8 cellular contexts compared by ENCODE assay signal in genomic region chr13:45280751-45281634, GRCh38. TPM values are rescaled to one million over a fixed set of nuclear protein-coding genes. Genes with fewer than 3 reads are reported as not detected.
DNase-seq lines count a peak whose midpoint lies in the region; ATAC-seq, FAIRE-seq and TF ChIP-seq lines count a peak whose summit lies in the region.

No MANE protein-coding gene starts in this region.

- intact Hi-C loops in activated T-helper 1 cell treated with anti-CD3 and anti-CD28 coated beads, Interleukin-12 subunit alpha, Interleukin-12 subunit beta, Interleukin-2, Interleukin-4 antibody, amounts not matched to agents 30 ng/mL and 10 ng/mL and 1 ng/mL, durations not matched to agents 14 hours and 24 hours and 36 hours (cut with micrococcal nuclease), result loop anchor here (1.0 to 2.0 kb wide), 3 partner anchors 28 to 234 kb away; partner anchors contain the start of gene GTF2F2

- TF ChIP-seq CTCF in GM12875 (IDR thresholded peaks at IDR 0.05; ENCODE audit: borderline replicate concordance, insufficient read depth, low read depth, low read length), result peak; percentile 72
- peak; percentile 91 for TF ChIP-seq CTCF in OCI-LY3 (IDR thresholded peaks at IDR 0.05; ENCODE audit: low read depth, low read length)
- TF ChIP-seq CTCF in parathyroid adenoma (IDR thresholded peaks at IDR 0.05), result peak; percentile 54

- H3K4me1 ChIP-seq in OCI-LY3 (ENCODE audit: low read length) (peaks cover 18% of the 10 kb centered on the region), parathyroid adenoma (no peaks in the 10 kb centered on the region)

- no peaks in the 10 kb centered on the region for H3K27me3 Mint-ChIP-seq in activated T-helper 1 cell treated with anti-CD3 and anti-CD28 coated beads, Interleukin-12 subunit alpha, Interleukin-12 subunit beta, Interleukin-2, Interleukin-4 antibody, amounts not matched to agents 30 ng/mL and 10 ng/mL and 1 ng/mL, durations not matched to agents 14 hours and 24 hours and 36 hours (ENCODE audit: insufficient read depth)

- H4K20me1 ChIP-seq in OCI-LY3 (ENCODE audit: insufficient read depth, low read length), result peaks cover 3% of the 10 kb centered on the region; the same call in 1 of the 2 replicates

- H3K4me1 Mint-ChIP-seq in activated T-helper 1 cell treated with anti-CD3 and anti-CD28 coated beads, Interleukin-12 subunit alpha, Interleukin-12 subunit beta, Interleukin-2, Interleukin-4 antibody, amounts not matched to agents 30 ng/mL and 10 ng/mL and 1 ng/mL, durations not matched to agents 14 hours and 24 hours and 36 hours (ENCODE audit: low read depth), result peaks cover 15% of the 10 kb centered on the region

- peak; percentile 56 for ATAC-seq in HG03469 (IDR thresholded peaks at IDR 0.05; ENCODE audit: unreplicated experiment)

- H3K4me2 ChIP-seq in OCI-LY3 (ENCODE audit: low read length) (no peak overlapping the region), parathyroid adenoma (ENCODE audit: low read length) (no peak overlapping the region)

- H3K9ac ChIP-seq in OCI-LY3 (ENCODE audit: low read length) (no peak overlapping the region), parathyroid adenoma (no peak overlapping the region)

- H3K27ac Mint-ChIP-seq in activated T-helper 1 cell treated with anti-CD3 and anti-CD28 coated beads, Interleukin-12 subunit alpha, Interleukin-12 subunit beta, Interleukin-2, Interleukin-4 antibody, amounts not matched to agents 30 ng/mL and 10 ng/mL and 1 ng/mL, durations not matched to agents 14 hours and 24 hours and 36 hours, result no peak overlapping the region

- H3K4me3 Mint-ChIP-seq in activated T-helper 1 cell treated with anti-CD3 and anti-CD28 coated beads, Interleukin-12 subunit alpha, Interleukin-12 subunit beta, Interleukin-2, Interleukin-4 antibody, amounts not matched to agents 30 ng/mL and 10 ng/mL and 1 ng/mL, durations not matched to agents 14 hours and 24 hours and 36 hours, result no peak overlapping the region

- H3K27ac ChIP-seq in OCI-LY3 (ENCODE audit: low read length), result no peak overlapping the region
- no peak overlapping the region for H3K27ac ChIP-seq in parathyroid adenoma

- H3K9me3 ChIP-seq in OCI-LY3 (ENCODE audit: insufficient read depth, low read length) (no peaks in the 10 kb centered on the region), parathyroid adenoma (ENCODE audit: control insufficient read depth, low read length) (no peaks in the 10 kb centered on the region)

- no peak overlapping the region for H3K4me3 ChIP-seq in GM12875 (ENCODE audit: low read depth, low read length)
- no peak overlapping the region for H3K4me3 ChIP-seq in OCI-LY3 (ENCODE audit: low read length)
- H3K4me3 ChIP-seq in parathyroid adenoma (ENCODE audit: low read depth, low read length), result no peak overlapping the region

- H2AFZ ChIP-seq in OCI-LY3 (ENCODE audit: low read depth, low read length) (no peak overlapping the region), parathyroid adenoma (no peak overlapping the region)

- no peaks in the 10 kb centered on the region for H3K79me2 ChIP-seq in OCI-LY3 (ENCODE audit: low read length)
- no peaks in the 10 kb centered on the region for H3K79me2 ChIP-seq in parathyroid adenoma

- H3K36me3 ChIP-seq in OCI-LY3 (replicated peaks; ENCODE audit: low read depth, low read length) (peaks cover 21% of the 10 kb centered on the region), parathyroid adenoma (ENCODE audit: control insufficient read depth, insufficient read depth, low read length) (no peaks in the 10 kb centered on the region)

- H3K27me3 ChIP-seq in OCI-LY3 (ENCODE audit: low read depth, low read length), result no peaks in the 10 kb centered on the region
- H3K27me3 ChIP-seq in parathyroid adenoma (ENCODE audit: control insufficient read depth, insufficient read depth, low read length), result no peaks in the 10 kb centered on the region

- peaks cover 11% of the 10 kb centered on the region for H3K9me3 Mint-ChIP-seq in activated T-helper 1 cell treated with anti-CD3 and anti-CD28 coated beads, Interleukin-12 subunit alpha, Interleukin-12 subunit beta, Interleukin-2, Interleukin-4 antibody, amounts not matched to agents 30 ng/mL and 10 ng/mL and 1 ng/mL, durations not matched to agents 14 hours and 24 hours and 36 hours

- no peak for FAIRE-seq in urothelium cell line (lab: Jason Lieb, UNC)

- H3K36me3 Mint-ChIP-seq in activated T-helper 1 cell treated with anti-CD3 and anti-CD28 coated beads, Interleukin-12 subunit alpha, Interleukin-12 subunit beta, Interleukin-2, Interleukin-4 antibody, amounts not matched to agents 30 ng/mL and 10 ng/mL and 1 ng/mL, durations not matched to agents 14 hours and 24 hours and 36 hours (ENCODE audit: low read depth), result peaks cover 13% of the 10 kb centered on the region

- DNase-seq in A172 (ENCODE audit: low spot score), result peak; percentile 87
- peak; percentile 3 for DNase-seq in activated T-helper 1 cell treated with anti-CD3 and anti-CD28 coated beads, Interleukin-12 subunit alpha, Interleukin-12 subunit beta, Interleukin-2, Interleukin-4 antibody, amounts not matched to agents 30 ng/mL and 10 ng/mL and 1 ng/mL, durations not matched to agents 14 hours and 24 hours and 36 hours (ENCODE audit: low spot score)
- peak; percentile 78 for DNase-seq in foreskin melanocyte
- DNase-seq in urothelium cell line (ENCODE audit: low spot score), result peak; percentile 76

RNA-seq across cellular contexts. Expression of gene TPT1, which starts 60.0 kb away (rescaled TPM):
- total RNA-seq in A172 (2014; rRNA removed; shearing (Covaris generic)), result 1,498 and 1,612 TPM in 2 replicates
- total RNA-seq in activated T-helper 1 cell treated with anti-CD3 and anti-CD28 coated beads, Interleukin-12 subunit alpha, Interleukin-12 subunit beta, Interleukin-2, Interleukin-4 antibody, amounts not matched to agents 30 ng/mL and 10 ng/mL and 1 ng/mL, durations not matched to agents 14 hours and 24 hours and 36 hours, result 2,353 and 2,360 TPM in 2 replicates

Comparison
In these comparisons a context has a peak if more than half of its experiments do, and no peak if none do; other contexts are left out.
1. DNase-seq: peak in every context shown above with its lines; median percentile 87 in A172; 78 in foreskin melanocyte; 76 in urothelium cell line; 3 in activated T-helper 1 cell treated with anti-CD3 and anti-CD28 coated beads, Interleukin-12 subunit alpha, Interleukin-12 subunit beta, Interleukin-2, Interleukin-4 antibody, amounts not matched to agents 30 ng/mL and 10 ng/mL and 1 ng/mL, durations not matched to agents 14 hours and 24 hours and 36 hours.